ENCODE assay signal across 1 cellular context in genomic region chr20:50315811-50316551, GRCh38.
TF ChIP-seq lines count a peak whose summit lies in the region.

No MANE protein-coding gene starts in this region.

TF ChIP-seq in H1, 55 proteins besides CTCF, POLR2A, EP300 and RAD21:
- no peak for TF ChIP-seq KDM4A (IDR thresholded peaks at IDR 0.05; ENCODE audit: low read depth, low read length, severe bottlenecking)
- no peak for TF ChIP-seq E2F6 (IDR thresholded peaks at IDR 0.05)
- no peak for TF ChIP-seq TAF7 (optimal IDR thresholded peaks at IDR 0.05; ENCODE audit: borderline replicate concordance, low read depth, low read length)
- no peak for TF ChIP-seq SUZ12 (IDR thresholded peaks at IDR 0.05; ENCODE audit: low read length)
- TF ChIP-seq HDAC2 (IDR thresholded peaks at IDR 0.05; ENCODE audit: borderline replicate concordance in 1 of 2, low read depth in 2 of 2, low read length in 2 of 2) = no peak
- no peak for TF ChIP-seq SIN3A (conservative IDR thresholded peaks at IDR 0.05 in 1 of 2, IDR thresholded peaks at IDR 0.05 in 1 of 2; ENCODE audit: low read depth in 1 of 2, low read length in 2 of 2)
- no peak for TF ChIP-seq SIRT6 (IDR thresholded peaks at IDR 0.05; ENCODE audit: low read length)
- TF ChIP-seq BCL11A (IDR thresholded peaks at IDR 0.05; ENCODE audit: low read depth in 2 of 2, low read length in 2 of 2) = no peak
- no peak for TF ChIP-seq GTF2F1 (IDR thresholded peaks at IDR 0.05; ENCODE audit: borderline replicate concordance, low read depth, low read length)
- TF ChIP-seq CREB1 (IDR thresholded peaks at IDR 0.05) = no peak
